8 cellular contexts compared by ENCODE assay signal in the genomic region with DNA sequence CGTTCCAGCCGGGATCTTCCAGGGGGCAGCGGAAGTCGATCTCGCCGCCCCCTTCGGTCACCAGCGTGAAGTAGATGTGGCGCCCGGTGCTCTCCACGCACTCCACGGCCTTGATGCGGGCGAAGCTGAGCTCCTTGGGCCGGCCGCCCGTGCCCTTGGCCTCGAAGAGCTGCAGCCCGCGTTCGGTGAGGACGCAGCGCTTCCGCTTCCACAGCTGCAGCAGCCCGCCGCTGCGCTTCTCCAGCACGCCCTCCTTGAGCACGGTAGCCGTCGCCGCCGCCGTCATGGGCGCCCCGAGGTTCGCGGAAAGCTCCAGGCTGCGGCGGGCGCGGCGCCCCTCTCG. TPM values are rescaled to one million over a fixed set of nuclear protein-coding genes. Genes with fewer than 3 reads are reported as not detected.
DNase-seq lines count a peak whose midpoint lies in the region; ATAC-seq and TF ChIP-seq lines count a peak whose summit lies in the region.

No MANE protein-coding gene starts in this region.

- no TSS peak for BruUV-seq in PC-9 (replicated peaks; lab: Mats Ljungman, UMichigan)

- H3K27ac ChIP-seq in SK-N-SH (ENCODE audit: low read depth in 2 of 2, low read length in 1 of 2) = peak overlapping the region; percentile 83 to 94
- peak overlapping the region; percentile 95 for H3K27ac ChIP-seq in PC-9

- H3K27me3 ChIP-seq in SK-N-SH (ENCODE audit: insufficient read depth) (no peaks in the 10 kb centered on the region), PC-9 (ENCODE audit: insufficient read depth, low read depth) (no peaks in the 10 kb centered on the region), endocrine pancreas (ENCODE audit: control insufficient read depth, insufficient read depth, low read length) (no peaks in the 10 kb centered on the region)

- CTCF ChIA-PET in SK-N-SH (lab: Yijun Ruan, JAX) = interaction anchor here (1.4 to 7.3 kb wide), 6 partner anchors 9 to 325 kb away, joined by 5 to 63 read pairs (median 18); no protein-coding TSS in a partner anchor
- CTCF ChIA-PET in PC-9 (lab: Charles Lee) = interaction anchor here (0.7 to 2.0 kb wide), 3 partner anchors 12 to 33 kb away, joined by 4 to 7 read pairs (median 5); no protein-coding TSS in a partner anchor

- H3K9ac ChIP-seq in SK-N-SH (peak overlapping the region; percentile 89), endocrine pancreas (ENCODE audit: control insufficient read depth, insufficient read depth, low read length) (peak overlapping the region; percentile 54)

- H4K20me1 ChIP-seq in SK-N-SH (ENCODE audit: insufficient read depth) (peaks cover 32% of the 10 kb centered on the region), PC-9 (ENCODE audit: insufficient read depth) (no peaks in the 10 kb centered on the region)

- DNase-seq in SK-N-SH = peak; percentile 77
- DNase-seq in PC-9 = no peak
- peak in 1 of 3 donors; percentile 66 for DNase-seq in mucosa of descending colon
- no peak for DNase-seq in dedifferentiated amniotic fluid mesenchymal stem cell (ENCODE audit: extremely low spot score)
- no peak for DNase-seq in COR-L47 (lab: John Stamatoyannopoulos, UW)

- H3K9me3 ChIP-seq in SK-N-SH = no peaks in the 10 kb centered on the region
- no peaks in the 10 kb centered on the region for H3K9me3 ChIP-seq in PC-9 (ENCODE audit: insufficient read depth, low read depth)
- H3K9me3 ChIP-seq in endocrine pancreas (ENCODE audit: control insufficient read depth, low read length) = no peaks in the 10 kb centered on the region
- no peaks in the 10 kb centered on the region for H3K9me3 ChIP-seq in mucosa of descending colon

- WGBS in SK-N-SH (ENCODE audit: low lambda C conversion rate) = no CpG with 5 or more reads among the region's 44 CpGs

- H3K4me3 ChIP-seq in SK-N-SH (ENCODE audit: low read depth in 2 of 2, low read length in 1 of 2) = peak overlapping the region; percentile 77 to 82
- peak overlapping the region; percentile 97 for H3K4me3 ChIP-seq in PC-9
- H3K4me3 ChIP-seq in endocrine pancreas (ENCODE audit: control insufficient read depth, insufficient read depth, low read length) = no peak overlapping the region
- peak overlapping the region; percentile 42 for H3K4me3 ChIP-seq in mucosa of descending colon

- POLR2A ChIA-PET in SK-N-SH (lab: Yijun Ruan, JAX) (interaction anchor here (0.6 to 1.6 kb wide), 12 partner anchors 8 to 71 kb away, joined by 3 to 9 read pairs (median 4); no protein-coding TSS in a partner anchor), PC-9 (lab: Charles Lee; ENCODE audit: unreplicated experiment) (interaction anchor here (0.6 kb wide), 2 partner anchors 12 to 39 kb away, joined by 3 to 6 read pairs; partner anchors contain the start of gene CSRP1)

- peaks cover 12% of the 10 kb centered on the region for H3F3A ChIP-seq in SK-N-SH (replicated peaks; ENCODE audit: insufficient read depth)
- H3F3A ChIP-seq in PC-9 (ENCODE audit: insufficient read depth, low read depth) = peaks cover 27% of the 10 kb centered on the region; the same call in 1 of the 2 replicates

- H3K36me3 ChIP-seq in SK-N-SH (replicated peaks in 1 of 2; ENCODE audit: control insufficient read depth in 1 of 2, insufficient read depth in 2 of 2, low read length in 1 of 2) = peaks cover 13 to 21% of the 10 kb centered on the region in 2 experiments
- peaks cover 22% of the 10 kb centered on the region for H3K36me3 ChIP-seq in PC-9 (ENCODE audit: low read depth)
- no peaks in the 10 kb centered on the region for H3K36me3 ChIP-seq in endocrine pancreas (ENCODE audit: control insufficient read depth, insufficient read depth, low read length)
- no peaks in the 10 kb centered on the region for H3K36me3 ChIP-seq in mucosa of descending colon (ENCODE audit: low read depth)

- TF ChIP-seq EP300 in SK-N-SH (IDR thresholded peaks at IDR 0.05; ENCODE audit: borderline replicate concordance in 1 of 2, low read depth in 1 of 2, low read length in 1 of 2) = no peak

- H3K9me2 ChIP-seq in SK-N-SH (no peaks in the 10 kb centered on the region), PC-9 (ENCODE audit: insufficient read depth) (no peaks in the 10 kb centered on the region; the same call in 1 of the 2 replicates)

- TF ChIP-seq CTCF in SK-N-SH (IDR thresholded peaks at IDR 0.05) (no peak), PC-9 (conservative IDR thresholded peaks at IDR 0.05) (no peak), mucosa of descending colon (IDR thresholded peaks at IDR 0.05) (no peak)

- peak overlapping the region; percentile 97 for H3K4me2 ChIP-seq in SK-N-SH
- peak overlapping the region; percentile 100 for H3K4me2 ChIP-seq in PC-9

- H3K79me2 ChIP-seq in SK-N-SH (ENCODE audit: insufficient read depth) (peaks cover 47% of the 10 kb centered on the region), PC-9 (ENCODE audit: low read depth) (peaks cover 47% of the 10 kb centered on the region)

- H3K4me1 ChIP-seq in SK-N-SH (ENCODE audit: control insufficient read depth in 1 of 2, insufficient read depth in 2 of 2, low read depth in 1 of 2, low read length in 1 of 2) = peaks cover 13 to 29% of the 10 kb centered on the region in 2 experiments; a peak in 3 of 4 replicates
- peaks cover 34% of the 10 kb centered on the region for H3K4me1 ChIP-seq in PC-9 (replicated peaks; ENCODE audit: insufficient read depth)
- no peaks in the 10 kb centered on the region for H3K4me1 ChIP-seq in endocrine pancreas (ENCODE audit: control insufficient read depth, insufficient read depth, low read length)
- H3K4me1 ChIP-seq in mucosa of descending colon (ENCODE audit: low read depth) = peaks cover 20% of the 10 kb centered on the region

- ATAC-seq in SK-N-SH treated with all-trans-retinoic acid at 6 μM for 48 hours (no peak; the same call in 2 of the 3 replicates), HG02642 (IDR thresholded peaks at IDR 0.05; ENCODE audit: poor library complexity, unreplicated experiment) (peak; percentile 45), mucosa of descending colon (peak; percentile 64)

- no peak for TF ChIP-seq RAD21 in SK-N-SH (IDR thresholded peaks at IDR 0.05; ENCODE audit: low read length)

- H2AFZ ChIP-seq in SK-N-SH (ENCODE audit: low read depth) = no peak overlapping the region
- peak overlapping the region; percentile 70 for H2AFZ ChIP-seq in PC-9

- intact Hi-C loops in PC-9 (cut with micrococcal nuclease; ENCODE audit: unreplicated experiment) = loop anchor here (2.0 to 10.0 kb wide), 2 partner anchors 34 to 876 kb away; partner anchors contain the start of genes PPP1R12B and UBE2T
- intact Hi-C loops in mucosa of descending colon (cut with DNase I, micrococcal nuclease) = no loop called here

TF ChIP-seq in SK-N-SH, 30 proteins besides CTCF, POLR2A, EP300 and RAD21 (continues in another document):
- TF ChIP-seq MXI1 (IDR thresholded peaks at IDR 0.05; ENCODE audit: low read depth, low read length) = no peak
- TF ChIP-seq SMC3 (IDR thresholded peaks at IDR 0.05; ENCODE audit: low read depth, low read length) = 0 out of 2 replicates have a peak, but pooled peaks have one; percentile 2
- no peak for TF ChIP-seq SIN3A (IDR thresholded peaks at IDR 0.05; ENCODE audit: borderline replicate concordance, low read depth, low read length)
- TF ChIP-seq RCOR1 (IDR thresholded peaks at IDR 0.05; ENCODE audit: low read length) = no peak
- no peak for TF ChIP-seq POLR2AphosphoS5 (IDR thresholded peaks at IDR 0.05; ENCODE audit: low read depth, low read length)
- no peak for TF ChIP-seq CHD2 (IDR thresholded peaks at IDR 0.05; ENCODE audit: low read length, partially characterized antibody)
- TF ChIP-seq FOXJ3 (CRISPR knock-in tag; IDR thresholded peaks at IDR 0.05) = no peak
- no peak for TF ChIP-seq FOSL2 (IDR thresholded peaks at IDR 0.05; ENCODE audit: borderline replicate concordance, low read depth)

TF ChIP-seq in SK-N-SH treated with all-trans-retinoic acid at 6 μM for 48 hours, 23 proteins besides CTCF, POLR2A, EP300 and RAD21 (continues in another document):
- TF ChIP-seq ZNF565 (CRISPR knock-in tag; conservative IDR thresholded peaks at IDR 0.05; ENCODE audit: low read depth) (no peak), RARB (CRISPR knock-in tag; IDR thresholded peaks at IDR 0.05) (no peak), ZFP3 (CRISPR knock-in tag; IDR thresholded peaks at IDR 0.05) (no peak), ZFP30 (CRISPR knock-in tag; IDR thresholded peaks at IDR 0.05) (no peak), TCF4 (CRISPR knock-in tag; IDR thresholded peaks at IDR 0.05; ENCODE audit: borderline replicate concordance) (no peak)
- TF ChIP-seq, protein P1, sequence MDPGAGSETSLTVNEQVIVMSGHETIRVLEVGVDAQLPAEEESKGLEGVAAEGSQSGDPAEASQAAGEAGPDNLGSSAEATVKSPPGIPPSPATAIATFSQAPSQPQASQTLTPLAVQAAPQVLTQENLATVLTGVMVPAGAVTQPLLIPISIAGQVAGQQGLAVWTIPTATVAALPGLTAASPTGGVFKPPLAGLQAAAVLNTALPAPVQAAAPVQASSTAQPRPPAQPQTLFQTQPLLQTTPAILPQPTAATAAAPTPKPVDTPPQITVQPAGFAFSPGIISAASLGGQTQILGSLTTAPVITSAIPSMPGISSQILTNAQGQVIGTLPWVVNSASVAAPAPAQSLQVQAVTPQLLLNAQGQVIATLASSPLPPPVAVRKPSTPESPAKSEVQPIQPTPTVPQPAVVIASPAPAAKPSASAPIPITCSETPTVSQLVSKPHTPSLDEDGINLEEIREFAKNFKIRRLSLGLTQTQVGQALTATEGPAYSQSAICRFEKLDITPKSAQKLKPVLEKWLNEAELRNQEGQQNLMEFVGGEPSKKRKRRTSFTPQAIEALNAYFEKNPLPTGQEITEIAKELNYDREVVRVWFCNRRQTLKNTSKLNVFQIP (CRISPR knock-in tag; IDR thresholded peaks at IDR 0.05; ENCODE audit: borderline replicate concordance, low read depth) = no peak

RNA-seq across cellular contexts. Expression of gene PHLDA3, which starts 0.5 kb away (rescaled TPM):
- polyA plus RNA-seq in SK-N-SH (2012; rRNA removed) = 105 and 108 TPM in 2 replicates
- 46.1 and 93.3 TPM in 2 replicates for polyA plus RNA-seq in SK-N-SH (2012; cell fraction: cytosol; rRNA removed)
- polyA plus RNA-seq in SK-N-SH (2012; cell fraction: nucleus; rRNA removed) = 94.2 and 108 TPM in 2 replicates
- total RNA-seq in PC-9 (2021) (31.6 and 46.4 TPM in 2 replicates), mucosa of descending colon (100 to 1,000 TPM in 1 of 3 donors, 10 to 100 TPM in 1, 1 to 10 TPM in 1; 8.5 to 106 (median 12.4) TPM)

RNA-seq across cellular contexts. Expression of gene CSRP1, which starts 38.5 kb away (rescaled TPM):
- 317 and 373 TPM in 2 replicates for polyA plus RNA-seq in SK-N-SH (2012; rRNA removed)
- polyA plus RNA-seq in SK-N-SH (2012; cell fraction: cytosol; rRNA removed) = 237 and 288 TPM in 2 replicates
- 358 and 396 TPM in 2 replicates for polyA plus RNA-seq in SK-N-SH (2012; cell fraction: nucleus; rRNA removed)
- total RNA-seq in PC-9 (2021) (56.8 and 61.3 TPM in 2 replicates), mucosa of descending colon (1,000 to 10,000 TPM in 1 of 3 donors, 100 to 1,000 TPM in 2; 150 to 1,587 (median 214) TPM)

RNA-seq across cellular contexts. Expression of gene TNNI1, which starts 46.9 kb away (rescaled TPM):
- polyA plus RNA-seq in SK-N-SH (2012; rRNA removed) = 0.11 TPM in 1 of 2 replicates, not detected in the other
- polyA plus RNA-seq in SK-N-SH (2012; cell fraction: cytosol; rRNA removed) = 0.03 and 0.25 TPM in 2 replicates
- polyA plus RNA-seq in SK-N-SH (2012; cell fraction: nucleus; rRNA removed) = 0.15 and 0.17 TPM in 2 replicates
- total RNA-seq in PC-9 (2021) (not detected in 2 replicates), mucosa of descending colon (under 1 TPM; 0.13 to 0.64 (median 0.39) TPM)
